Comparison of ENCODE assay signal across 9 cellular contexts in the genomic region with DNA sequence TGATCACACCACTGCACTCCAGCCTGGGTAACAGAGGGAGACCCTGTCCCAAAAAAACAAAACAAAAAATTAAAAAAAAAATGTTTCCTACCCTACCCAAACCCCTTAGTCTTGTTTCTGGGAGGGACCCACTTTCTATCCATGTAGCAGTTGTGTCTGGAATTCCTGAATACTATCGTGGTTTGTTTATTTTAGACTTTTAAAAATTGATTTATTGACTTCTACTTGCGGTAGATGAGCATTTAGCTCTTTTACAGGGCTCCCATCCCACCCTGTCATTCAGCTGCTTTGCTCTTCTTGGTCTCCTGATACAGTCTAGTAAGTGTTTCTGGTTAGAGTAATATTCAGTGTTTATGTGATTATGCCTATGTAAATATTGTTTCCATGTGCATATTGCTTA.
"Had no signal": no experiment of that assay in that cellular context is flagged by ENCODE, and none has a peak within 500 bp of the region (broad histone marks: within the 10 kb centered on the region; RNA-seq: fewer than 3 reads in every experiment).

No MANE protein-coding gene starts in this region.

- H3K4me2 ChIP-seq: GM23338 had no signal

- H3K4me3 ChIP-seq: GM23338, K562 had no signal

- ATAC-seq: GM23338, K562 had no signal

- H2AFZ ChIP-seq: GM23338 had no signal

- H3K27ac ChIP-seq: HL-60 had no signal

- DNase-seq: H9, HCEC 1CT, IMR-90, KG1 had no signal

- FAIRE-seq: H1, H54, K562 had no signal
